22 cellular contexts compared by ENCODE assay signal in the genomic region with DNA sequence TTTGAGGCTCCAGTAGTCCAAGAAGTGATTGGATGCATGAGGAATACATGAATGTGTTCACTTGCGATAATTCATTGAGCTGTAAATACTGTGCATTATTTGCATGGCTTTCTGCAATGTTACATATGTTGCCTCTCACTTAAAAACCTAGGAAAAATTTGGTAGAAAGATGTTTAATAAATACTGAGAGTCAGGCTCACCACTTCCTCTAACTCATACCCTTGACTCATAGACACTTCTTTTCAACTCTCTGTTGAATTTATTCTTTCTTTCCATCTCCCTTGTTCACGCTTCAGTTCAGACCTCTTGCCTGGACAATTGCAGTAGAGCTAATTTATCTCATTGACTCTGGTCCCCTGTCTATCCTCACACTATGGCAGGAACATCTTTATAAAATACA. TPM values are rescaled to one million over a fixed set of nuclear protein-coding genes. Genes with fewer than 3 reads are reported as not detected.
A peak's percentile ranks its signal among the peaks of the same experiment; 100 is the strongest.
DNase-seq lines count a peak whose midpoint lies in the region; ATAC-seq, FAIRE-seq and TF ChIP-seq lines count a peak whose summit lies in the region.
"Had no signal": no experiment of that assay in that cellular context is flagged by ENCODE, and none has a peak within 500 bp of the region (broad histone marks: within the 10 kb centered on the region; RNA-seq: fewer than 3 reads in every experiment).

No MANE protein-coding gene starts in this region.

- H3K27me3 ChIP-seq in astrocyte (ENCODE audit: insufficient read depth, low read length), result no peaks in the 10 kb centered on the region

- no peaks in the 10 kb centered on the region for H3K9me3 ChIP-seq in astrocyte (ENCODE audit: insufficient read depth, low read depth, low read length)

- H3K9ac ChIP-seq in astrocyte (ENCODE audit: low read length), result no peak overlapping the region

- H3K79me2 ChIP-seq in astrocyte (ENCODE audit: insufficient read depth, low read length), result no peaks in the 10 kb centered on the region

- ATAC-seq in activated T-cell treated with anti-CD3 and anti-CD28 coated beads, Interleukin-2, amount 50 U/mL, for 72 hours (replicated peaks in 1 of 2), result peak; percentile 77 to 79
- peak; percentile 87 for ATAC-seq in stimulated activated naive CD8-positive, alpha-beta T cell treated with anti-CD3 and anti-CD28 coated beads, Interleukin-15, Interleukin-2, amounts not matched to agents 100 U/mL and 50 U/mL, for 24 hours
- no peak for ATAC-seq in GM21515 (IDR thresholded peaks at IDR 0.05; ENCODE audit: unreplicated experiment)
- ATAC-seq: GM12878, GM23338, Right ventricle myocardium inferior had no signal

- H2AFZ ChIP-seq in astrocyte (ENCODE audit: low read depth, low read length), result no peak overlapping the region
- H2AFZ ChIP-seq: GM23338, PC-9 had no signal

- no peak overlapping the region for H3K4me3 ChIP-seq in astrocyte (ENCODE audit: insufficient read depth, low read depth, low read length)
- H3K4me3 ChIP-seq: GM12878, GM23338, PC-9 had no signal

- H4K20me1 ChIP-seq in astrocyte (ENCODE audit: insufficient read depth, low read length), result no peaks in the 10 kb centered on the region

- H3K27ac ChIP-seq in astrocyte (ENCODE audit: low read depth, low read length), result no peak overlapping the region
- H3K27ac ChIP-seq: PC-9 had no signal

- peaks cover 7% of the 10 kb centered on the region for H3K4me1 ChIP-seq in astrocyte (ENCODE audit: insufficient read depth, low read length)

- no peaks in the 10 kb centered on the region for H3K27me3 Mint-ChIP-seq in activated T-cell treated with anti-CD3 and anti-CD28 coated beads, Interleukin-2, amount 50 U/mL, for 72 hours (ENCODE audit: low read depth)
- peaks cover 11% of the 10 kb centered on the region for H3K27me3 Mint-ChIP-seq in astrocyte (ENCODE audit: low read depth, unreplicated experiment)

- H3K36me3 ChIP-seq in astrocyte (ENCODE audit: insufficient read depth, low read length), result no peaks in the 10 kb centered on the region

- FAIRE-seq in astrocyte (lab: Jason Lieb, UNC), result peak; percentile 13
- FAIRE-seq: GM12878, GM19239, HTR-8/SVneo had no signal

- H3K27ac Mint-ChIP-seq in activated T-cell treated with anti-CD3 and anti-CD28 coated beads, Interleukin-2, amount 50 U/mL, for 72 hours, result peak overlapping the region; percentile 10
- H3K27ac Mint-ChIP-seq in astrocyte (ENCODE audit: unreplicated experiment), result no peak overlapping the region
- H3K27ac Mint-ChIP-seq: GM23338 had no signal

- DNase-seq in activated T-cell treated with anti-CD3 and anti-CD28 coated beads, Interleukin-2, amount 50 U/mL, for 72 hours, result no peak
- DNase-seq in activated T-cell treated with anti-CD3 and anti-CD28 coated beads for 4 hours (no peak), RPMI7951 (ENCODE audit: low read depth) (peak; percentile 26), astrocyte (ENCODE audit: low read depth) (peak; percentile 10), AG08395 (ENCODE audit: low spot score) (no peak), NCI-H2029 (lab: John Stamatoyannopoulos, UW) (no peak)
- DNase-seq in stimulated activated naive CD8-positive, alpha-beta T cell treated with anti-CD3 and anti-CD28 coated beads, Interleukin-15, Interleukin-2, amounts not matched to agents 100 U/mL and 50 U/mL, for 24 hours, result no peak
- DNase-seq: AML-193; DMS53; NCI-H1048; NCI-H2107; NCI-H226; NCI-H69; NK-92 treated with Interleukin-12 subunit alpha and Interleukin-12 subunit beta, amount 100 ng/mL, for 24 hours; PC-9 had no signal

- H3K4me3 Mint-ChIP-seq in activated T-cell treated with anti-CD3 and anti-CD28 coated beads, Interleukin-2, amount 50 U/mL, for 72 hours, result peak overlapping the region; percentile 4 to 62
- no peak overlapping the region for H3K4me3 Mint-ChIP-seq in astrocyte (ENCODE audit: unreplicated experiment)
- H3K4me3 Mint-ChIP-seq: GM23338 had no signal

- H3K9me3 Mint-ChIP-seq in activated T-cell treated with anti-CD3 and anti-CD28 coated beads, Interleukin-2, amount 50 U/mL, for 72 hours, result no peaks in the 10 kb centered on the region
- H3K9me3 Mint-ChIP-seq in astrocyte (ENCODE audit: unreplicated experiment), result peaks cover 3% of the 10 kb centered on the region
- H3K9me3 Mint-ChIP-seq: GM23338 had no signal

- H3K4me1 Mint-ChIP-seq in activated T-cell treated with anti-CD3 and anti-CD28 coated beads, Interleukin-2, amount 50 U/mL, for 72 hours (ENCODE audit: low read depth), result peaks cover 35% of the 10 kb centered on the region
- peaks cover 8% of the 10 kb centered on the region for H3K4me1 Mint-ChIP-seq in astrocyte (ENCODE audit: low read depth, unreplicated experiment)

- no peak overlapping the region for H3K4me2 ChIP-seq in astrocyte (ENCODE audit: low read length)
- H3K4me2 ChIP-seq: GM23338, PC-9 had no signal

- TF ChIP-seq CTCF in astrocyte (IDR thresholded peaks at IDR 0.05; ENCODE audit: insufficient read depth, low read depth, low read length), result no peak

- H3K36me3 Mint-ChIP-seq in activated T-cell treated with anti-CD3 and anti-CD28 coated beads, Interleukin-2, amount 50 U/mL, for 72 hours (ENCODE audit: insufficient read depth in 2 of 2), result no peaks in the 10 kb centered on the region
- H3K36me3 Mint-ChIP-seq in astrocyte (ENCODE audit: low read depth, unreplicated experiment), result no peaks in the 10 kb centered on the region

RNA-seq across cellular contexts. Expression of gene LEF1, which starts 35.8 kb away (rescaled TPM):
- 100 to 1,000 TPM; 130 to 175 TPM for total RNA-seq in activated T-cell treated with anti-CD3 and anti-CD28 coated beads, Interleukin-2, amount 50 U/mL, for 72 hours
- total RNA-seq in RPMI7951 (2014; rRNA removed; shearing (Covaris generic)), result 31.6 and 52.9 TPM in 2 replicates
- 16.6 and 23.6 TPM in 2 replicates for total RNA-seq in astrocyte
- total RNA-seq: G401 had no signal

Comparison
In these comparisons a context has a peak if more than half of its experiments do, and no peak if none do; other contexts are left out.
1. DNase-seq: peak in RPMI7951 (single experiment) and astrocyte (single experiment); none in activated T-cell treated with anti-CD3 and anti-CD28 coated beads, Interleukin-2, amount 50 U/mL, for 72 hours (0 of 2), activated T-cell treated with anti-CD3 and anti-CD28 coated beads for 4 hours (single experiment), stimulated activated naive CD8-positive, alpha-beta T cell treated with anti-CD3 and anti-CD28 coated beads, Interleukin-15, Interleukin-2, amounts not matched to agents 100 U/mL and 50 U/mL, for 24 hours (single experiment), AG08395 (single experiment) and NCI-H2029 (single experiment).